ENCODE assay signal across 32 cellular contexts in genomic region chr1:54854376-54855020, GRCh38. TPM values are rescaled to one million over a fixed set of nuclear protein-coding genes. Genes with fewer than 3 reads are reported as not detected.
A peak's percentile ranks its signal among the peaks of the same experiment; 100 is the strongest.
DNase-seq lines count a peak whose midpoint lies in the region; ATAC-seq, FAIRE-seq and TF ChIP-seq lines count a peak whose summit lies in the region.
"Had no signal": no experiment of that assay in that cellular context is flagged by ENCODE, and none has a peak within 500 bp of the region (broad histone marks: within the 10 kb centered on the region; RNA-seq: fewer than 3 reads in every experiment).

No MANE protein-coding gene starts in this region.

- no peak overlapping the region for H2BK5ac ChIP-seq in mesenchymal stem cell (ENCODE audit: low read depth, low read length, poor library complexity, severe bottlenecking)

- no peaks in the 10 kb centered on the region for H3K36me3 ChIP-seq in SK-N-SH (replicated peaks in 1 of 2; ENCODE audit: control insufficient read depth in 1 of 2, insufficient read depth in 2 of 2, low read length in 1 of 2)
- peaks cover 38 to 69% of the 10 kb centered on the region in 2 experiments for H3K36me3 ChIP-seq in mesenchymal stem cell (ENCODE audit: control insufficient read depth in 1 of 2, insufficient read depth in 2 of 2, low read depth in 1 of 2, low read length in 2 of 2)

- no peaks in the 10 kb centered on the region for H3K27me3 ChIP-seq in SK-N-SH (ENCODE audit: insufficient read depth)
- H3K27me3 ChIP-seq in mesenchymal stem cell (ENCODE audit: control insufficient read depth in 1 of 2, insufficient read depth in 1 of 2, low read length in 2 of 2): no peaks in the 10 kb centered on the region
- H3K27me3 ChIP-seq: brain microvascular endothelial cell, colonic mucosa, SJSA1 had no signal

- H3K4me3 ChIP-seq in SK-N-SH (ENCODE audit: low read depth in 2 of 2, low read length in 1 of 2) (no peak overlapping the region), mesenchymal stem cell (ENCODE audit: insufficient read depth in 1 of 2, low read depth in 1 of 2, low read length in 2 of 2) (no peak overlapping the region)
- H3K4me3 ChIP-seq: colonic mucosa, HAP-1, SJSA1, thoracic aorta had no signal

- H3K79me1 ChIP-seq in mesenchymal stem cell (replicated peaks; ENCODE audit: low read length, poor library complexity, severe bottlenecking): peaks cover 18% of the 10 kb centered on the region

- FAIRE-seq in H54 (lab: Jason Lieb, UNC): no peak
- FAIRE-seq: frontal cortex, GM12891 had no signal

- ATAC-seq in SK-N-SH treated with all-trans-retinoic acid at 6 μM for 48 hours: peak; percentile 46; the same call in 2 of the 3 replicates
- ATAC-seq in stimulated activated effector memory CD8-positive, alpha-beta T cell treated with anti-CD3 and anti-CD28 coated beads, Interleukin-12 subunit alpha, Interleukin-12 subunit beta, amount 100 ng/mL, for 72 hours: no peak
- no peak for ATAC-seq in GM18858 (IDR thresholded peaks at IDR 0.05; ENCODE audit: unreplicated experiment)
- ATAC-seq: activated CD4-positive, CD25-positive, alpha-beta regulatory T cell treated with anti-CD3 and anti-CD28 coated beads, Interleukin-2, amount 50 U/mL, for 24 hours; stimulated activated naive CD8-positive, alpha-beta T cell treated with anti-CD3 and anti-CD28 coated beads, Interleukin-15, Interleukin-2, amounts not matched to agents 100 U/mL and 50 U/mL, for 24 hours; T-helper 17 cell had no signal

- no peak overlapping the region for H2BK12ac ChIP-seq in mesenchymal stem cell (ENCODE audit: low read length in 2 of 2)

- H3K36me3 Mint-ChIP-seq in stimulated activated effector memory CD8-positive, alpha-beta T cell treated with anti-CD3 and anti-CD28 coated beads, Interleukin-12 subunit alpha, Interleukin-12 subunit beta, amount 100 ng/mL, for 72 hours: peaks cover 53% of the 10 kb centered on the region

- no peak for TF ChIP-seq EP300 in SK-N-SH (IDR thresholded peaks at IDR 0.05; ENCODE audit: borderline replicate concordance in 1 of 2, low read depth in 1 of 2, low read length in 1 of 2)

- H3K4ac ChIP-seq in mesenchymal stem cell (ENCODE audit: low read depth in 1 of 2, low read length in 2 of 2): no peak overlapping the region

- H4K20me1 ChIP-seq in SK-N-SH (ENCODE audit: insufficient read depth): no peaks in the 10 kb centered on the region

- H3K9me2 ChIP-seq in SK-N-SH: no peaks in the 10 kb centered on the region

- H3F3A ChIP-seq in SK-N-SH (replicated peaks; ENCODE audit: insufficient read depth): peaks cover 9% of the 10 kb centered on the region

- TF ChIP-seq RAD21 in SK-N-SH (IDR thresholded peaks at IDR 0.05; ENCODE audit: low read length): no peak

- TF ChIP-seq POLR2A in H54 (IDR thresholded peaks at IDR 0.05; ENCODE audit: low read depth, low read length): no peak

- H3K9ac ChIP-seq in SK-N-SH (no peak overlapping the region), mesenchymal stem cell (ENCODE audit: low read length) (no peak overlapping the region)

- H2AFZ ChIP-seq in SK-N-SH (ENCODE audit: low read depth): no peak overlapping the region
- H2AFZ ChIP-seq in mesenchymal stem cell (ENCODE audit: low read depth, low read length): no peak overlapping the region

- no peaks in the 10 kb centered on the region for H3K79me2 ChIP-seq in SK-N-SH (ENCODE audit: insufficient read depth)

- 92% methylated on average over 9 of the region's 12 CpGs for WGBS in SK-N-SH (ENCODE audit: low lambda C conversion rate)
- 95% methylated on average over 12 of the region's 12 CpGs for WGBS in mesenchymal stem cell

- H2AK5ac ChIP-seq in mesenchymal stem cell (ENCODE audit: low read length, severe bottlenecking): peak overlapping the region; percentile 8

- POLR2A ChIA-PET in SK-N-SH (lab: Yijun Ruan, JAX): no interaction called here

- H3K9me3 ChIP-seq in SK-N-SH: no peaks in the 10 kb centered on the region
- H3K9me3 ChIP-seq in mesenchymal stem cell (ENCODE audit: control insufficient read depth, low read length): no peaks in the 10 kb centered on the region
- H3K9me3 ChIP-seq: colonic mucosa, HAP-1, SJSA1, thoracic aorta had no signal

- H4K8ac ChIP-seq in mesenchymal stem cell (ENCODE audit: low read length): no peak overlapping the region

- no peak overlapping the region for H3K14ac ChIP-seq in mesenchymal stem cell (ENCODE audit: low read length in 2 of 2)

- no peak overlapping the region for H3K18ac ChIP-seq in mesenchymal stem cell (ENCODE audit: low read depth in 1 of 2, low read length in 2 of 2)

- H3K23ac ChIP-seq in mesenchymal stem cell (ENCODE audit: low read length in 2 of 2): no peak overlapping the region

- no peak overlapping the region for H3K4me2 ChIP-seq in SK-N-SH
- no peak overlapping the region for H3K4me2 ChIP-seq in mesenchymal stem cell (ENCODE audit: low read length, poor library complexity, severe bottlenecking)

- H3K27ac ChIP-seq in SK-N-SH (ENCODE audit: low read depth in 2 of 2, low read length in 1 of 2) (no peak overlapping the region), caudate nucleus (ENCODE audit: low read depth, low read length) (peak overlapping the region; percentile 16), mesenchymal stem cell (ENCODE audit: low read length, poor library complexity, severe bottlenecking) (peak overlapping the region; percentile 15)
- H3K27ac ChIP-seq: 22Rv1, brain microvascular endothelial cell, colonic mucosa, SJSA1, thoracic aorta had no signal

- no peak overlapping the region for H2BK15ac ChIP-seq in mesenchymal stem cell (ENCODE audit: low read depth, poor library complexity, severe bottlenecking)

- H3K27ac Mint-ChIP-seq in stimulated activated effector memory CD8-positive, alpha-beta T cell treated with anti-CD3 and anti-CD28 coated beads, Interleukin-12 subunit alpha, Interleukin-12 subunit beta, amount 100 ng/mL, for 72 hours: peak overlapping the region; percentile 69
- H3K27ac Mint-ChIP-seq: activated naive CD8-positive, alpha-beta T cell treated with anti-CD3 and anti-CD28 coated beads for 36 hours; CD4-positive, alpha-beta T cell; naive B cell; T-helper 17 cell had no signal

- CTCF ChIA-PET in SK-N-SH (lab: Yijun Ruan, JAX): no interaction called here

- TF ChIP-seq CTCF in SK-N-SH (IDR thresholded peaks at IDR 0.05): no peak

- no peak overlapping the region for H3K4me3 Mint-ChIP-seq in stimulated activated effector memory CD8-positive, alpha-beta T cell treated with anti-CD3 and anti-CD28 coated beads, Interleukin-12 subunit alpha, Interleukin-12 subunit beta, amount 100 ng/mL, for 72 hours
- H3K4me3 Mint-ChIP-seq: activated naive CD8-positive, alpha-beta T cell treated with anti-CD3 and anti-CD28 coated beads for 36 hours; CD4-positive, alpha-beta T cell; naive B cell; T-helper 17 cell had no signal

- H3K4me1 Mint-ChIP-seq in stimulated activated effector memory CD8-positive, alpha-beta T cell treated with anti-CD3 and anti-CD28 coated beads, Interleukin-12 subunit alpha, Interleukin-12 subunit beta, amount 100 ng/mL, for 72 hours: no peaks in the 10 kb centered on the region
- H3K4me1 Mint-ChIP-seq: activated naive CD8-positive, alpha-beta T cell treated with anti-CD3 and anti-CD28 coated beads for 36 hours; naive B cell; T-helper 17 cell had no signal

- H3K9me3 Mint-ChIP-seq in stimulated activated effector memory CD8-positive, alpha-beta T cell treated with anti-CD3 and anti-CD28 coated beads, Interleukin-12 subunit alpha, Interleukin-12 subunit beta, amount 100 ng/mL, for 72 hours: no peaks in the 10 kb centered on the region
- H3K9me3 Mint-ChIP-seq: activated naive CD8-positive, alpha-beta T cell treated with anti-CD3 and anti-CD28 coated beads for 36 hours; CD4-positive, alpha-beta T cell; naive B cell had no signal

- H2BK120ac ChIP-seq in mesenchymal stem cell (ENCODE audit: low read depth, low read length): no peak overlapping the region

- no peak overlapping the region for H4K91ac ChIP-seq in mesenchymal stem cell (ENCODE audit: low read length)

- DNase-seq in SK-N-SH: no peak
- peak in 1 of 61 donors; percentile 5 for DNase-seq in caudate nucleus (lab: John Stamatoyannopoulos, UW)
- no peak for DNase-seq in mesenchymal stem cell
- DNase-seq in stimulated activated effector memory CD8-positive, alpha-beta T cell treated with anti-CD3 and anti-CD28 coated beads, Interleukin-12 subunit alpha, Interleukin-12 subunit beta, amount 100 ng/mL, for 72 hours (ENCODE audit: low spot score in 2 of 2): no peak
- DNase-seq in H54 (ENCODE audit: insufficient read length, low spot score): no peak
- DNase-seq in mucosa of gallbladder (ENCODE audit: low spot score): no peak
- DNase-seq: activated CD4-positive, alpha-beta T cell treated with anti-CD3 and anti-CD28 coated beads, Interleukin-2, amount 50 U/mL, for 48 hours; activated naive CD8-positive, alpha-beta T cell treated with anti-CD3 and anti-CD28 coated beads for 36 hours; brain microvascular endothelial cell; CD4-positive, alpha-beta T cell; colonic mucosa; effector memory CD4-positive, alpha-beta T cell; KBM-7; naive B cell; NCI-H2107; NCI-H446; NCI-H774; nucleus accumbens; stimulated activated naive CD8-positive, alpha-beta T cell treated with anti-CD3 and anti-CD28 coated beads, Interleukin-15, Interleukin-2, amounts not matched to agents 100 U/mL and 50 U/mL, for 24 hours; T-helper 17 cell had no signal

- H3K4me1 ChIP-seq in SK-N-SH (ENCODE audit: control insufficient read depth in 1 of 2, insufficient read depth in 2 of 2, low read depth in 1 of 2, low read length in 1 of 2): no peaks in the 10 kb centered on the region; a peak in 1 of 4 replicates
- H3K4me1 ChIP-seq in mesenchymal stem cell (ENCODE audit: control insufficient read depth, insufficient read depth, low read depth, low read length): peaks cover 65% of the 10 kb centered on the region
- H3K4me1 ChIP-seq: colonic mucosa, HAP-1 had no signal

TF ChIP-seq in SK-N-SH treated with all-trans-retinoic acid at 6 μM for 48 hours, 23 proteins besides CTCF, POLR2A, EP300 and RAD21 (continues in another document):
- TF ChIP-seq ISL1 (CRISPR knock-in tag; IDR thresholded peaks at IDR 0.05): peak; percentile 42

TF ChIP-seq in SK-N-SH, 30 proteins besides CTCF, POLR2A, EP300 and RAD21 (continues in another document):
- TF ChIP-seq NRF1 (IDR thresholded peaks at IDR 0.05; ENCODE audit: low read depth, low read length) (no peak), RFX5 (IDR thresholded peaks at IDR 0.05; ENCODE audit: low read length) (no peak), TEAD4 (IDR thresholded peaks at IDR 0.05; ENCODE audit: borderline replicate concordance, insufficient read depth) (no peak)

RNA-seq across cellular contexts. Expression of gene DHCR24, which starts 32.5 kb away (rescaled TPM):
- 4.3 and 7.1 TPM in 2 replicates for polyA plus RNA-seq in SK-N-SH (2012; rRNA removed)
- polyA plus RNA-seq in SK-N-SH (2012; cell fraction: cytosol; rRNA removed): 3.5 and 5.3 TPM in 2 replicates
- polyA plus RNA-seq in SK-N-SH (2012; cell fraction: nucleus; rRNA removed): 3.1 and 4.0 TPM in 2 replicates
- polyA plus RNA-seq in mesenchymal stem cell (2013, experiment 1 of 2): 136 TPM
- 139 TPM for polyA plus RNA-seq in mesenchymal stem cell (2013, experiment 2 of 2)
- total RNA-seq in mucosa of gallbladder: 463 TPM

RNA-seq across cellular contexts. Expression of gene TTC22, which starts 53.4 kb away (rescaled TPM):
- not detected in 2 replicates for polyA plus RNA-seq in SK-N-SH (2012; rRNA removed)
- 0.01 TPM in 2 replicates for polyA plus RNA-seq in SK-N-SH (2012; cell fraction: cytosol; rRNA removed)
- polyA plus RNA-seq in SK-N-SH (2012; cell fraction: nucleus; rRNA removed): 0.02 TPM in 1 of 2 replicates, not detected in the other
- polyA plus RNA-seq in mesenchymal stem cell (2013, experiment 1 of 2): not detected
- not detected for polyA plus RNA-seq in mesenchymal stem cell (2013, experiment 2 of 2)
- total RNA-seq in mucosa of gallbladder: 24.9 TPM
- total RNA-seq: Daoy, RPMI7951, SJSA1, skeletal muscle tissue had no signal

Comparison
In these comparisons a context has a peak if more than half of its experiments do, and no peak if none do; other contexts are left out.
1. H3K27ac ChIP-seq: peak in caudate nucleus (single experiment) and mesenchymal stem cell (single experiment); none in SK-N-SH (0 of 2).